ENCODE assay signal across 15 cellular contexts in the genomic region with DNA sequence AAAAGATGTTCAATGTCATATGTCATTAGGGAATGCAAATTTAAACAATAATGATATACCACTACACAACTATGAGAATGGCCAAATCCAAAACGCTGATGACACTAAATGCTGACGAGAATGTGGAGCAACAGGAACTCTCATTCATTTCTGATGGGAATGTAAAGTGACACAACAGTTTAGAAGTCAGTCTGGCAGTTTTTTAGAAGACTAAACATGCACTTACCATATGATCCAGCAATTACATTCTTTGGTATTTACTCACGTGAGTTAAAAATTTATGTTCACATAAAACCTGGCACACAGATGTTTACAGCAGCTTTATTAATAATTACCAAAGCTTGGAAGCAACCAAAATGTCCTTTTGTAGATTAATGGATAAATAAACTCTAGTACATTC.
DNase-seq lines count a peak whose midpoint lies in the region; FAIRE-seq and TF ChIP-seq lines count a peak whose summit lies in the region.
"Had no signal": no experiment of that assay in that cellular context is flagged by ENCODE, and none has a peak within 500 bp of the region (broad histone marks: within the 10 kb centered on the region; RNA-seq: fewer than 3 reads in every experiment).

No MANE protein-coding gene starts in this region.

- no peak for TF ChIP-seq POLR2A in GM12892 (IDR thresholded peaks at IDR 0.05; ENCODE audit: low read depth, low read length)

- H3K4me2 ChIP-seq in PC-9 = no peak overlapping the region
- H3K4me2 ChIP-seq: BLaER1 treated with 17β-estradiol and CSF1 and Interleukin-3, amounts not matched to agents 10 nM and 100 nM; GM23338 had no signal

- no peaks in the 10 kb centered on the region for H3K9me3 ChIP-seq in PC-9 (ENCODE audit: insufficient read depth, low read depth)

- no peaks in the 10 kb centered on the region for H4K20me1 ChIP-seq in PC-9 (ENCODE audit: insufficient read depth)
- H4K20me1 ChIP-seq: BLaER1 treated with 17β-estradiol and CSF1 and Interleukin-3, amounts not matched to agents 10 nM and 100 nM had no signal

- DNase-seq in EH (ENCODE audit: low read depth) = peak; percentile 34
- peak; percentile 23 for DNase-seq in HS-5 (ENCODE audit: low read depth)
- DNase-seq in choroid plexus epithelial cell (ENCODE audit: low read depth) = peak; percentile 15
- DNase-seq in iris pigment epithelial cell (ENCODE audit: low read depth) = peak; percentile 33
- no peak for DNase-seq in GM12892 (ENCODE audit: insufficient read length)
- DNase-seq in PC-9 = no peak
- DNase-seq in osteocyte (ENCODE audit: extremely low spot score, unreplicated experiment) = no peak
- DNase-seq: 8988T; Calu3; CD4-positive, CD25-positive, alpha-beta regulatory T cell; DMS79; GF-D8; H7 had no signal

- no peaks in the 10 kb centered on the region for H3K79me2 ChIP-seq in PC-9 (ENCODE audit: low read depth)

- no peaks in the 10 kb centered on the region for H3K4me1 ChIP-seq in PC-9 (replicated peaks; ENCODE audit: insufficient read depth)
- H3K4me1 ChIP-seq: BLaER1 treated with 17β-estradiol and CSF1 and Interleukin-3, amounts not matched to agents 10 nM and 100 nM had no signal

- CTCF ChIA-PET in PC-9 (lab: Charles Lee) = no interaction called here

- no peak for TF ChIP-seq CTCF in choroid plexus epithelial cell (conservative IDR thresholded peaks at IDR 0.05; ENCODE audit: low read depth, low read length)
- TF ChIP-seq CTCF in PC-9 (conservative IDR thresholded peaks at IDR 0.05) = no peak
- no peak for TF ChIP-seq CTCF in osteocyte (IDR thresholded peaks at IDR 0.05)

- peaks cover 19% of the 10 kb centered on the region for H3K9me3 Mint-ChIP-seq in osteocyte (ENCODE audit: unreplicated experiment)

- H3K27ac Mint-ChIP-seq in osteocyte (ENCODE audit: unreplicated experiment) = no peak overlapping the region
- H3K27ac Mint-ChIP-seq: CD4-positive, CD25-positive, alpha-beta regulatory T cell; GM23338 had no signal

- no peak for FAIRE-seq in GM12892 (lab: Jason Lieb, UNC)

- no peak overlapping the region for H3K4me3 Mint-ChIP-seq in osteocyte (ENCODE audit: unreplicated experiment)
- H3K4me3 Mint-ChIP-seq: CD4-positive, CD25-positive, alpha-beta regulatory T cell; GM23338 had no signal

- intact Hi-C loops in PC-9 (cut with micrococcal nuclease; ENCODE audit: unreplicated experiment) = no loop called here

- H3K4me1 Mint-ChIP-seq in osteocyte (ENCODE audit: unreplicated experiment) = peaks cover 21% of the 10 kb centered on the region
- H3K4me1 Mint-ChIP-seq: CD4-positive, CD25-positive, alpha-beta regulatory T cell had no signal

- H3K4me3 ChIP-seq in choroid plexus epithelial cell (ENCODE audit: low read depth, low read length) = no peak overlapping the region
- no peak overlapping the region for H3K4me3 ChIP-seq in PC-9
- H3K4me3 ChIP-seq: BLaER1 treated with 17β-estradiol and CSF1 and Interleukin-3, amounts not matched to agents 10 nM and 100 nM; GM23338 had no signal

- peaks cover 13% of the 10 kb centered on the region for H3K36me3 Mint-ChIP-seq in osteocyte (ENCODE audit: unreplicated experiment)
- H3K36me3 Mint-ChIP-seq: CD4-positive, CD25-positive, alpha-beta regulatory T cell had no signal

- no peaks in the 10 kb centered on the region for H3F3A ChIP-seq in PC-9 (ENCODE audit: insufficient read depth, low read depth)

- POLR2A ChIA-PET in PC-9 (lab: Charles Lee; ENCODE audit: unreplicated experiment) = no interaction called here

- H3K36me3 ChIP-seq in PC-9 (ENCODE audit: low read depth) = no peaks in the 10 kb centered on the region
- H3K36me3 ChIP-seq: BLaER1 treated with 17β-estradiol and CSF1 and Interleukin-3, amounts not matched to agents 10 nM and 100 nM had no signal

- BruUV-seq in PC-9 (replicated peaks; lab: Mats Ljungman, UMichigan) = no TSS peak

- no peaks in the 10 kb centered on the region for H3K27me3 ChIP-seq in PC-9 (ENCODE audit: insufficient read depth, low read depth)
- H3K27me3 ChIP-seq: BLaER1 treated with 17β-estradiol and CSF1 and Interleukin-3, amounts not matched to agents 10 nM and 100 nM had no signal

- no peaks in the 10 kb centered on the region for H3K27me3 Mint-ChIP-seq in osteocyte (ENCODE audit: unreplicated experiment)

- H3K27ac ChIP-seq in PC-9 = no peak overlapping the region
- H3K27ac ChIP-seq: BLaER1 treated with 17β-estradiol and CSF1 and Interleukin-3, amounts not matched to agents 10 nM and 100 nM had no signal

- H3K9me2 ChIP-seq in PC-9 (ENCODE audit: insufficient read depth) = no peaks in the 10 kb centered on the region

- H2AFZ ChIP-seq in PC-9 = no peak overlapping the region
- H2AFZ ChIP-seq: GM23338 had no signal

Comparison
In these comparisons a context has a peak if more than half of its experiments do, and no peak if none do; other contexts are left out.
1. DNase-seq: peak in EH (single experiment), HS-5 (single experiment), choroid plexus epithelial cell (single experiment) and iris pigment epithelial cell (single experiment); none in GM12892 (single experiment), PC-9 (0 of 2) and osteocyte (single experiment).